In the genomic region with DNA sequence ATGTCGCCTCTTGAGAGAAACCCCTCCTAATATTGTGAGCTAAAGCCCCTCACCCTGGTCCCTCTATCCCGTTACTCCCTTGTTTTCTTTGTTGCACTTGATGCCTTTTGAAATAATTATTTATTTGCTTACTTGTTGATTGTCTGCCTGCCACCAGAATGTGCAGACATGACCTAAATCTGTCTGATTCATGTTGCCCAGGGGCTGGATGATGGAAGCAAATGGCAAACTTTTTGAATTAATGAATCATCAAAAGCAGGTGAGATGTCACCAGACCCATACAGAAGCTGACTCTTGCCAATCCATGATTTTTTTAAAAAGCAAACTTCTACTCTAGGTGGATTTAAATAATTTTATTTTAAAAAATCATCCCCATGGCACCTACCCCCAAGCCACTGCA, we compare ENCODE assay signal across 27 cellular contexts. TPM values are rescaled to one million over a fixed set of nuclear protein-coding genes. Genes with fewer than 3 reads are reported as not detected.
A peak's percentile ranks its signal among the peaks of the same experiment; 100 is the strongest.
DNase-seq lines count a peak whose midpoint lies in the region; TF ChIP-seq lines count a peak whose summit lies in the region.
"Had no signal": no experiment of that assay in that cellular context is flagged by ENCODE, and none has a peak within 500 bp of the region (broad histone marks: within the 10 kb centered on the region; RNA-seq: fewer than 3 reads in every experiment).

No MANE protein-coding gene starts in this region.

- DNase-seq in activated CD4-positive, alpha-beta T cell treated with anti-CD3 and anti-CD28 coated beads, Interleukin-2, amount 10 ng/mL, durations not matched to agents 24 days and 14 days, result no peak
- no peak for DNase-seq in activated CD4-positive, alpha-beta T cell treated with anti-CD3 and anti-CD28 coated beads, Interleukin-2, amount 10 ng/mL, durations not matched to agents 7 days and 5 days
- DNase-seq in RPMI7951 (ENCODE audit: low read depth), result peak; percentile 29
- peak; percentile 93 for DNase-seq in epithelial cell of esophagus (ENCODE audit: low read depth)
- peak; percentile 39 for DNase-seq in osteoblast (ENCODE audit: insufficient read length, low spot score, missing footprints)
- DNase-seq in OCI-LY7 (ENCODE audit: low spot score), result no peak
- no peak for DNase-seq in medulla oblongata (ENCODE audit: extremely low spot score)
- no peak for DNase-seq in T-helper 2 cell
- DNase-seq: activated B cell treated with CpG ODN at 0.5 μM for 24 hours; activated naive CD8-positive, alpha-beta T cell treated with anti-CD3 and anti-CD28 coated beads for 36 hours; anterior cingulate cortex; colonic mucosa; effector CD4-positive, alpha-beta T cell; H7; Karpas-422; naive thymus-derived CD4-positive, alpha-beta T cell; NCI-H146; NCI-H345; NCI-H748 treated with DMSO at 0.1 percent for 48 hours; substantia nigra; T-cell had no signal

- peaks cover 2% of the 10 kb centered on the region for H3K4me1 Mint-ChIP-seq in activated CD4-positive, alpha-beta T cell treated with anti-CD3 and anti-CD28 coated beads, Interleukin-2, amount 10 ng/mL, durations not matched to agents 24 days and 14 days
- peaks cover 2% of the 10 kb centered on the region for H3K4me1 Mint-ChIP-seq in activated CD4-positive, alpha-beta T cell treated with anti-CD3 and anti-CD28 coated beads, Interleukin-2, amount 10 ng/mL, durations not matched to agents 7 days and 5 days
- H3K4me1 Mint-ChIP-seq: activated B cell treated with CpG ODN at 0.5 μM for 24 hours; activated naive CD8-positive, alpha-beta T cell treated with anti-CD3 and anti-CD28 coated beads for 36 hours; naive thymus-derived CD4-positive, alpha-beta T cell; stimulated activated memory B cell treated with anti-CD40 and anti-IgM and Interleukin-4, amounts not matched to agents 10 μg/mL and 1 μg/mL and 100 μg/mL, for 72 hours; T-cell had no signal

- H3K79me2 ChIP-seq in osteoblast (ENCODE audit: insufficient read depth, low read length) (no peaks in the 10 kb centered on the region), OCI-LY7 (ENCODE audit: insufficient read depth, low read depth, low read length) (no peaks in the 10 kb centered on the region)

- H3K27ac ChIP-seq in osteoblast (ENCODE audit: low read depth, low read length), result no peak overlapping the region
- H3K27ac ChIP-seq in OCI-LY7 (ENCODE audit: low read depth, low read length, poor library complexity, severe bottlenecking), result no peak overlapping the region
- H3K27ac ChIP-seq: 22Rv1; BLaER1 treated with 17β-estradiol and CSF1 and Interleukin-3, amounts not matched to agents 10 nM and 100 nM; colonic mucosa had no signal

- intact Hi-C loops in activated CD4-positive, alpha-beta T cell treated with anti-CD3 and anti-CD28 coated beads, Interleukin-2, amount 10 ng/mL, durations not matched to agents 24 days and 14 days (cut with micrococcal nuclease), result no loop called here
- intact Hi-C loops in OCI-LY7 (cut with micrococcal nuclease; ENCODE audit: unreplicated experiment), result no loop called here

- H3K4me3 ChIP-seq in epithelial cell of esophagus (ENCODE audit: low read length) (no peak overlapping the region), osteoblast (ENCODE audit: insufficient read depth, low read length) (no peak overlapping the region), OCI-LY7 (ENCODE audit: low read depth, low read length, poor library complexity, severe bottlenecking) (no peak overlapping the region)
- H3K4me3 ChIP-seq: BLaER1 treated with 17β-estradiol and CSF1 and Interleukin-3, amounts not matched to agents 10 nM and 100 nM; colonic mucosa had no signal

- no peaks in the 10 kb centered on the region for H3K9me3 Mint-ChIP-seq in activated CD4-positive, alpha-beta T cell treated with anti-CD3 and anti-CD28 coated beads, Interleukin-2, amount 10 ng/mL, durations not matched to agents 24 days and 14 days
- H3K9me3 Mint-ChIP-seq in activated CD4-positive, alpha-beta T cell treated with anti-CD3 and anti-CD28 coated beads, Interleukin-2, amount 10 ng/mL, durations not matched to agents 7 days and 5 days, result no peaks in the 10 kb centered on the region
- H3K9me3 Mint-ChIP-seq: activated B cell treated with CpG ODN at 0.5 μM for 24 hours; activated naive CD8-positive, alpha-beta T cell treated with anti-CD3 and anti-CD28 coated beads for 36 hours; activated T-helper 2 cell treated with anti-CD3 and anti-CD28 coated beads, Interferon-gamma antibody, Interleukin-2, Interleukin-4, amounts not matched to agents 10 μg/mL and 5 μg/mL and 100 μg/mL, durations not matched to agents 14 hours and 24 hours and 36 hours; naive thymus-derived CD4-positive, alpha-beta T cell; stimulated activated memory B cell treated with anti-CD40 and anti-IgM and Interleukin-4, amounts not matched to agents 10 μg/mL and 1 μg/mL and 100 μg/mL, for 72 hours; T-cell; type B pancreatic cell had no signal

- POLR2A ChIA-PET in activated CD4-positive, alpha-beta T cell treated with anti-CD3 and anti-CD28 coated beads, Interleukin-2, amount 10 ng/mL, durations not matched to agents 7 days and 5 days (lab: Charles Lee), result interaction anchor here (0.6 kb wide), 1 partner anchor 430 kb away, joined by 4 read pairs; no protein-coding TSS in a partner anchor
- POLR2A ChIA-PET in OCI-LY7 (lab: Charles Lee), result no interaction called here

- no peak overlapping the region for H2AFZ ChIP-seq in osteoblast (ENCODE audit: low read length)
- H2AFZ ChIP-seq in OCI-LY7 (ENCODE audit: low read length), result no peak overlapping the region

- H3K27me3 ChIP-seq in osteoblast (ENCODE audit: insufficient read depth, low read length), result no peaks in the 10 kb centered on the region
- H3K27me3 ChIP-seq: BLaER1 treated with 17β-estradiol and CSF1 and Interleukin-3, amounts not matched to agents 10 nM and 100 nM; colonic mucosa had no signal

- H3K27ac Mint-ChIP-seq in activated CD4-positive, alpha-beta T cell treated with anti-CD3 and anti-CD28 coated beads, Interleukin-2, amount 10 ng/mL, durations not matched to agents 24 days and 14 days, result peak overlapping the region; percentile 14
- H3K27ac Mint-ChIP-seq in activated CD4-positive, alpha-beta T cell treated with anti-CD3 and anti-CD28 coated beads, Interleukin-2, amount 10 ng/mL, durations not matched to agents 7 days and 5 days, result no peak overlapping the region
- H3K27ac Mint-ChIP-seq: activated naive CD8-positive, alpha-beta T cell treated with anti-CD3 and anti-CD28 coated beads for 36 hours; activated T-helper 2 cell treated with anti-CD3 and anti-CD28 coated beads, Interferon-gamma antibody, Interleukin-2, Interleukin-4, amounts not matched to agents 10 μg/mL and 5 μg/mL and 100 μg/mL, durations not matched to agents 14 hours and 24 hours and 36 hours; stimulated activated memory B cell treated with anti-CD40 and anti-IgM and Interleukin-4, amounts not matched to agents 10 μg/mL and 1 μg/mL and 100 μg/mL, for 72 hours; T-cell; type B pancreatic cell had no signal

- H3K9me3 ChIP-seq in osteoblast (ENCODE audit: low read depth, low read length) (no peaks in the 10 kb centered on the region), OCI-LY7 (ENCODE audit: low read length) (no peaks in the 10 kb centered on the region)
- H3K9me3 ChIP-seq: BLaER1 treated with 17β-estradiol and CSF1 and Interleukin-3, amounts not matched to agents 10 nM and 100 nM; colonic mucosa had no signal

- BruUV-seq in OCI-LY7 (replicated peaks; lab: Mats Ljungman, UMichigan), result no TSS peak

- TF ChIP-seq CTCF in epithelial cell of esophagus (IDR thresholded peaks at IDR 0.05; ENCODE audit: insufficient read depth, low read depth, low read length, missing control alignments), result no peak
- no peak for TF ChIP-seq CTCF in osteoblast (IDR thresholded peaks at IDR 0.05; ENCODE audit: extremely low read depth, low read depth, low read length)
- TF ChIP-seq CTCF in OCI-LY7 (conservative IDR thresholded peaks at IDR 0.05; ENCODE audit: low read length), result no peak

- no peaks in the 10 kb centered on the region for H3K27me3 Mint-ChIP-seq in activated CD4-positive, alpha-beta T cell treated with anti-CD3 and anti-CD28 coated beads, Interleukin-2, amount 10 ng/mL, durations not matched to agents 24 days and 14 days
- H3K27me3 Mint-ChIP-seq in activated CD4-positive, alpha-beta T cell treated with anti-CD3 and anti-CD28 coated beads, Interleukin-2, amount 10 ng/mL, durations not matched to agents 7 days and 5 days, result no peaks in the 10 kb centered on the region
- H3K27me3 Mint-ChIP-seq: activated B cell treated with CpG ODN at 0.5 μM for 24 hours; activated naive CD8-positive, alpha-beta T cell treated with anti-CD3 and anti-CD28 coated beads for 36 hours; naive thymus-derived CD4-positive, alpha-beta T cell; stimulated activated memory B cell treated with anti-CD40 and anti-IgM and Interleukin-4, amounts not matched to agents 10 μg/mL and 1 μg/mL and 100 μg/mL, for 72 hours; T-cell; type B pancreatic cell had no signal

- H4K20me1 ChIP-seq in osteoblast (ENCODE audit: insufficient read depth, low read length) (no peaks in the 10 kb centered on the region), OCI-LY7 (ENCODE audit: insufficient read depth, low read length) (no peaks in the 10 kb centered on the region)

- no peaks in the 10 kb centered on the region for H3K9me2 ChIP-seq in OCI-LY7 (ENCODE audit: insufficient read depth, low read length)

- peaks cover 29% of the 10 kb centered on the region for H3K36me3 ChIP-seq in osteoblast (ENCODE audit: insufficient read depth, low read length)
- H3K36me3 ChIP-seq in OCI-LY7 (ENCODE audit: insufficient read depth, low read length), result peaks cover 38% of the 10 kb centered on the region; the same call in 1 of the 2 replicates
- H3K36me3 ChIP-seq: colonic mucosa had no signal

- CTCF ChIA-PET in activated CD4-positive, alpha-beta T cell treated with anti-CD3 and anti-CD28 coated beads, Interleukin-2, amount 10 ng/mL, durations not matched to agents 7 days and 5 days (lab: Charles Lee), result interaction anchor here (0.9 to 1.4 kb wide), 2 partner anchors 9 to 12 kb away, joined by 3 to 5 read pairs; no protein-coding TSS in a partner anchor
- CTCF ChIA-PET in OCI-LY7 (lab: Charles Lee; ENCODE audit: unreplicated experiment), result no interaction called here

- H3K36me3 Mint-ChIP-seq in activated CD4-positive, alpha-beta T cell treated with anti-CD3 and anti-CD28 coated beads, Interleukin-2, amount 10 ng/mL, durations not matched to agents 24 days and 14 days (ENCODE audit: low read depth), result peaks cover 6% of the 10 kb centered on the region
- H3K36me3 Mint-ChIP-seq in activated CD4-positive, alpha-beta T cell treated with anti-CD3 and anti-CD28 coated beads, Interleukin-2, amount 10 ng/mL, durations not matched to agents 7 days and 5 days (ENCODE audit: low read depth), result peaks cover 5% of the 10 kb centered on the region
- H3K36me3 Mint-ChIP-seq: activated naive CD8-positive, alpha-beta T cell treated with anti-CD3 and anti-CD28 coated beads for 36 hours; type B pancreatic cell had no signal

- no peak overlapping the region for H3K4me2 ChIP-seq in osteoblast (ENCODE audit: insufficient read depth, low read length)
- H3K4me2 ChIP-seq in OCI-LY7 (ENCODE audit: low read length), result no peak overlapping the region
- H3K4me2 ChIP-seq: BLaER1 treated with 17β-estradiol and CSF1 and Interleukin-3, amounts not matched to agents 10 nM and 100 nM had no signal

- no peak overlapping the region for H3K4me3 Mint-ChIP-seq in activated CD4-positive, alpha-beta T cell treated with anti-CD3 and anti-CD28 coated beads, Interleukin-2, amount 10 ng/mL, durations not matched to agents 24 days and 14 days
- no peak overlapping the region for H3K4me3 Mint-ChIP-seq in activated CD4-positive, alpha-beta T cell treated with anti-CD3 and anti-CD28 coated beads, Interleukin-2, amount 10 ng/mL, durations not matched to agents 7 days and 5 days
- H3K4me3 Mint-ChIP-seq: activated B cell treated with CpG ODN at 0.5 μM for 24 hours; activated naive CD8-positive, alpha-beta T cell treated with anti-CD3 and anti-CD28 coated beads for 36 hours; naive thymus-derived CD4-positive, alpha-beta T cell; stimulated activated memory B cell treated with anti-CD40 and anti-IgM and Interleukin-4, amounts not matched to agents 10 μg/mL and 1 μg/mL and 100 μg/mL, for 72 hours; T-cell; type B pancreatic cell had no signal

- no peaks in the 10 kb centered on the region for H3K4me1 ChIP-seq in osteoblast (ENCODE audit: insufficient read depth, low read length)
- H3K4me1 ChIP-seq in OCI-LY7 (ENCODE audit: insufficient read depth, low read length, poor library complexity, severe bottlenecking), result no peaks in the 10 kb centered on the region
- H3K4me1 ChIP-seq: colonic mucosa had no signal

RNA-seq across cellular contexts. Expression of gene GRIP2, which starts 49.3 kb away (rescaled TPM):
- total RNA-seq in activated CD4-positive, alpha-beta T cell treated with anti-CD3 and anti-CD28 coated beads, Interleukin-2, amount 10 ng/mL, durations not matched to agents 24 days and 14 days, result not detected in 2 replicates
- under 1 TPM; 0.15 to 0.45 TPM for total RNA-seq in activated CD4-positive, alpha-beta T cell treated with anti-CD3 and anti-CD28 coated beads, Interleukin-2, amount 10 ng/mL, durations not matched to agents 7 days and 5 days
- under 0.01 TPM in 1 of 2 replicates, not detected in the other for total RNA-seq in RPMI7951 (2014; rRNA removed; shearing (Covaris generic))
- total RNA-seq in osteoblast (under 0.01 and 1.4 TPM in 2 replicates), OCI-LY7 (2022) (not detected in 2 replicates)
- not detected in 2 replicates for total RNA-seq in OCI-LY7 (2014; rRNA removed; shearing (Covaris generic))
- total RNA-seq: activated B cell treated with CpG ODN at 0.5 μM for 24 hours; activated naive CD8-positive, alpha-beta T cell treated with anti-CD3 and anti-CD28 coated beads for 36 hours; activated T-helper 2 cell treated with anti-CD3 and anti-CD28 coated beads, Interferon-gamma antibody, Interleukin-2, Interleukin-4, amounts not matched to agents 10 μg/mL and 5 μg/mL and 100 μg/mL, durations not matched to agents 14 hours and 24 hours and 36 hours; epithelial cell of proximal tubule; naive thymus-derived CD4-positive, alpha-beta T cell had no signal

Comparison
In these comparisons a context has a peak if more than half of its experiments do, and no peak if none do; other contexts are left out.
1. DNase-seq: peak in RPMI7951 (single experiment), epithelial cell of esophagus (single experiment) and osteoblast (single experiment); none in activated CD4-positive, alpha-beta T cell treated with anti-CD3 and anti-CD28 coated beads, Interleukin-2, amount 10 ng/mL, durations not matched to agents 24 days and 14 days (single experiment), activated CD4-positive, alpha-beta T cell treated with anti-CD3 and anti-CD28 coated beads, Interleukin-2, amount 10 ng/mL, durations not matched to agents 7 days and 5 days (single experiment), OCI-LY7 (single experiment), medulla oblongata (single experiment) and T-helper 2 cell (0 of 5).